In the genomic region with DNA sequence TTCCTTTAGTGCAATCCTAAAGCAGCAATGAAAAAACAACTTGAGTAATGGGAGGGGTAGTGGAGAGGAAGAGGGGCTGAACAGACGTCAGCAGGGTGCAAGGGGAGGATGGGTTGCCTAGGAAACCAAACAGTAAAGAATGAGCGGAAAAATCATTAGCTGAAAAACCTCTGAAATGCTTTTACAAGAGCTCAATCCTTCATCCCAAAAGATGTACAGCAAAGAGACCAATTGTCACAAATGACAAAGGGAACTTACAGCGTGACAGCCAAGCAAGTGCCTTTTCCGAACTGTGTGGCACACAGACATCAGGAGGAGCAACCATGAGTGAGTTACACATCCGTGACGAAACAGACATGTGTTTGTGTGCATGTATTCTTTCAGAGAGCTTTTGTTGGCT, we compare ENCODE assay signal across 10 cellular contexts.
DNase-seq lines count a peak whose midpoint lies in the region; ATAC-seq and TF ChIP-seq lines count a peak whose summit lies in the region.
"Had no signal": no experiment of that assay in that cellular context is flagged by ENCODE, and none has a peak within 500 bp of the region (broad histone marks: within the 10 kb centered on the region; RNA-seq: fewer than 3 reads in every experiment).

No MANE protein-coding gene starts in this region.

- peaks cover 20% of the 10 kb centered on the region for H3K4me1 ChIP-seq in cardiac muscle cell (ENCODE audit: low read depth)
- H3K4me1 ChIP-seq in left ventricle myocardium inferior = peaks cover 37% of the 10 kb centered on the region

- DNase-seq in cardiac muscle cell (ENCODE audit: low read depth in 1 of 2, low spot score in 1 of 2) = peak in 1 of 2 donors; percentile 57
- no peak for DNase-seq in left ventricle myocardium inferior
- DNase-seq in activated naive CD8-positive, alpha-beta T cell treated with anti-CD3 and anti-CD28 coated beads for 36 hours = no peak
- peak; percentile 42 to 55 (median 53) for DNase-seq in immature natural killer cell
- no peak for DNase-seq in type B pancreatic cell (ENCODE audit: extremely low spot score, unreplicated experiment)
- no peak for DNase-seq in kidney glomerular epithelial cell (lab: John Stamatoyannopoulos, UW)
- DNase-seq: activated CD4-positive, alpha-beta T cell treated with anti-CD3 and anti-CD28 coated beads for 1 hour; NCI-H2029 treated with DMSO at 0.1 percent for 48 hours had no signal

- H3K36me3 ChIP-seq in cardiac muscle cell (no peaks in the 10 kb centered on the region), left ventricle myocardium inferior (no peaks in the 10 kb centered on the region)

- peak overlapping the region; percentile 69 for H3K27ac Mint-ChIP-seq in activated naive CD8-positive, alpha-beta T cell treated with anti-CD3 and anti-CD28 coated beads for 36 hours
- H3K27ac Mint-ChIP-seq in immature natural killer cell = peak overlapping the region; percentile 68 to 95 (median 92)
- peak overlapping the region; percentile 61 for H3K27ac Mint-ChIP-seq in type B pancreatic cell

- no peak for TF ChIP-seq CTCF in cardiac muscle cell (IDR thresholded peaks at IDR 0.05; ENCODE audit: low read depth, low read length)
- no peak for TF ChIP-seq CTCF in left ventricle myocardium inferior (IDR thresholded peaks at IDR 0.05; ENCODE audit: borderline replicate concordance)
- TF ChIP-seq CTCF in type B pancreatic cell (conservative IDR thresholded peaks at IDR 0.05) = no peak

- peaks cover 2% of the 10 kb centered on the region for H3K9me3 Mint-ChIP-seq in activated naive CD8-positive, alpha-beta T cell treated with anti-CD3 and anti-CD28 coated beads for 36 hours
- H3K9me3 Mint-ChIP-seq in immature natural killer cell = peaks cover 0 to 1% (median 0%) of the 10 kb centered on the region in 6 donors
- H3K9me3 Mint-ChIP-seq in type B pancreatic cell = peaks cover 4% of the 10 kb centered on the region

- no peaks in the 10 kb centered on the region for H3K27me3 Mint-ChIP-seq in activated naive CD8-positive, alpha-beta T cell treated with anti-CD3 and anti-CD28 coated beads for 36 hours
- peaks cover 0 to 3% (median 0%) of the 10 kb centered on the region in 3 donors for H3K27me3 Mint-ChIP-seq in immature natural killer cell (ENCODE audit: low read depth in 3 of 3)
- H3K27me3 Mint-ChIP-seq in type B pancreatic cell = no peaks in the 10 kb centered on the region

- H3K4me3 Mint-ChIP-seq in activated naive CD8-positive, alpha-beta T cell treated with anti-CD3 and anti-CD28 coated beads for 36 hours = peak overlapping the region; percentile 39
- H3K4me3 Mint-ChIP-seq in immature natural killer cell (peak overlapping the region; percentile 36 to 57 (median 47)), type B pancreatic cell (peak overlapping the region; percentile 24)

- H3K27me3 ChIP-seq in cardiac muscle cell (no peaks in the 10 kb centered on the region), left ventricle myocardium inferior (ENCODE audit: low read depth) (no peaks in the 10 kb centered on the region)

- H3K27ac ChIP-seq in cardiac muscle cell = peak overlapping the region; percentile 73
- H3K27ac ChIP-seq in left ventricle myocardium inferior (replicated peaks) = no peak overlapping the region

- H3K9me3 ChIP-seq in cardiac muscle cell (ENCODE audit: low read depth) (no peaks in the 10 kb centered on the region), left ventricle myocardium inferior (replicated peaks) (no peaks in the 10 kb centered on the region)

- peaks cover 6% of the 10 kb centered on the region for H3K36me3 Mint-ChIP-seq in activated naive CD8-positive, alpha-beta T cell treated with anti-CD3 and anti-CD28 coated beads for 36 hours
- H3K36me3 Mint-ChIP-seq in immature natural killer cell (no peaks in the 10 kb centered on the region), type B pancreatic cell (peaks cover 7% of the 10 kb centered on the region)

- no peak overlapping the region for H3K4me3 ChIP-seq in cardiac muscle cell
- H3K4me3 ChIP-seq in left ventricle myocardium inferior = no peak overlapping the region

- intact Hi-C loops in left ventricle myocardium inferior (cut with micrococcal nuclease) = no loop called here

- peaks cover 50% of the 10 kb centered on the region for H3K4me1 Mint-ChIP-seq in activated naive CD8-positive, alpha-beta T cell treated with anti-CD3 and anti-CD28 coated beads for 36 hours
- H3K4me1 Mint-ChIP-seq in immature natural killer cell (peaks cover 51 to 76% of the 10 kb centered on the region in 2 donors), type B pancreatic cell (ENCODE audit: unreplicated experiment) (peaks cover 44% of the 10 kb centered on the region)

- no peak for ATAC-seq in GM18907 (IDR thresholded peaks at IDR 0.05; ENCODE audit: unreplicated experiment)
- ATAC-seq in GM18858 (IDR thresholded peaks at IDR 0.05; ENCODE audit: unreplicated experiment) = no peak

Comparison
In these comparisons a context has a peak if more than half of its experiments do, and no peak if none do; other contexts are left out.
1. DNase-seq: peak in immature natural killer cell (3 of 3); none in left ventricle myocardium inferior (single experiment), activated naive CD8-positive, alpha-beta T cell treated with anti-CD3 and anti-CD28 coated beads for 36 hours (single experiment), type B pancreatic cell (single experiment) and kidney glomerular epithelial cell (single experiment).
2. Peak in every context shown above with its lines, with median percentiles within 50 percentile points of each other: H3K27ac Mint-ChIP-seq and H3K4me3 Mint-ChIP-seq.